In the genomic region with DNA sequence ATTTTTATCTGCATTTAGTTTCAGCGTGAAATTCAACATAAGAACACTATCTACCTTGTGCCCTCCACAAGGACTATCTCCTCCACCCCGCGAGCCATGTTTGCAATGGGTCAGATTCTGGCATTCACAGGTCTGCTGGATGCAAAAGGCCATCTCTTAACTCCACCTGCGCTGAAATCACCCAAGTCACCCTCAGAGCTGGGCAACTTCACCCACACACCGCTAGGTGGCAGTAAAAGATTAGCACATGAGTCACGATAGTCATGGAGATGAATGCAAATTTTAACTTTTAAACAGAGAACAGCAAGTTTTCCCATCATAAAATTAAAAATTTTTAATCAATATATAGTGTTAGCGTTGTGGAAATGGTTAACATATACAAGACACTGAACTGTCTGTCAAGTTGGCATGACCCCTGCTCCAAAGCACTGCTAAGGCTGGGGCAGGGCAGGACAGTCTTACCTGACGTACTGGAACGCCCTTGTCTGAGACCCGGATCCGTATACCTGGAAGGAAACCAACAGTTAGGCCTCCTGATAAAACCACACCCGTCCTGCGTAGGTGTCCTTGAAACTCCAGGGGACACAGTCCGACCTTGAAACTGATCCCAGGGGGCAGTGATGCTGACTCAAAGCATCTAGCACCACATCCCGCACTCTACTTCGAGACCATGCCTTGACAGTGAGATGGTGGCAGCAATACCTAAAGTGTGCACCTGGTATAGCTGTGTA, we compare ENCODE assay signal across 8 cellular contexts.
DNase-seq lines count a peak whose midpoint lies in the region; ATAC-seq and TF ChIP-seq lines count a peak whose summit lies in the region.

No MANE protein-coding gene starts in this region.

- no peak overlapping the region for H3K4me3 Mint-ChIP-seq in HFFc6
- no peak overlapping the region for H3K4me3 Mint-ChIP-seq in T-helper 2 cell treated with Interferon-gamma antibody and Interleukin-4, amounts not matched to agents 5 μg/mL and 100 μg/mL, for 36 hours

- no peaks in the 10 kb centered on the region for H3K9me3 Mint-ChIP-seq in HFFc6
- no peaks in the 10 kb centered on the region for H3K9me3 Mint-ChIP-seq in T-helper 2 cell treated with Interferon-gamma antibody and Interleukin-4, amounts not matched to agents 5 μg/mL and 100 μg/mL, for 36 hours

- H3K4me1 ChIP-seq in spleen = peaks cover 0 to 14% (median 0%) of the 10 kb centered on the region in 6 donors

- no peak for TF ChIP-seq POLR2A in spleen (IDR thresholded peaks at IDR 0.05)

- TF ChIP-seq CTCF in GM12801 (IDR thresholded peaks at IDR 0.05; ENCODE audit: extremely low read depth, insufficient read length) (peak; percentile 87), HFFc6 (IDR thresholded peaks at IDR 0.05) (peak; percentile 99), astrocyte of the spinal cord (IDR thresholded peaks at IDR 0.05; ENCODE audit: low read depth, low read length) (peak; percentile 96), spleen (IDR thresholded peaks at IDR 0.05 in 8 of 11, conservative IDR thresholded peaks at IDR 0.05 in 3 of 11) (peak; percentile 77 to 94 (median 91))

- no peaks in the 10 kb centered on the region for H3K9me3 ChIP-seq in spleen

- DNase-seq in HFFc6 = peak; percentile 59
- DNase-seq in NCI-H1105 (lab: John Stamatoyannopoulos, UW) = peak; percentile 26
- peak; percentile 52 for DNase-seq in T-helper 2 cell treated with Interferon-gamma antibody and Interleukin-4, amounts not matched to agents 5 μg/mL and 100 μg/mL, for 36 hours (ENCODE audit: low spot score)
- DNase-seq in astrocyte of the spinal cord (ENCODE audit: low read depth, low spot score) = peak; percentile 66
- DNase-seq in iPS DF 4.7 (ENCODE audit: extremely low read depth, low spot score) = peak; percentile 44
- DNase-seq in spleen = no peak

- 48 to 62% (median 56%) methylated on average over 14 to 16 of the region's 16 CpGs for WGBS in spleen, 5 donors

- H3K36me3 Mint-ChIP-seq in HFFc6 (ENCODE audit: low read depth) = no peaks in the 10 kb centered on the region
- peaks cover 25% of the 10 kb centered on the region for H3K36me3 Mint-ChIP-seq in T-helper 2 cell treated with Interferon-gamma antibody and Interleukin-4, amounts not matched to agents 5 μg/mL and 100 μg/mL, for 36 hours (ENCODE audit: low read depth)

- intact Hi-C loops in spleen (cut with DNase I; ENCODE audit: low total_unique reads) = loop anchor here (5.0 to 10.0 kb wide), 2 partner anchors 438 to 480 kb away; no protein-coding TSS in a partner anchor

- no peak overlapping the region for H3K27ac Mint-ChIP-seq in HFFc6
- H3K27ac Mint-ChIP-seq in T-helper 2 cell treated with Interferon-gamma antibody and Interleukin-4, amounts not matched to agents 5 μg/mL and 100 μg/mL, for 36 hours = no peak overlapping the region

- H3K27me3 Mint-ChIP-seq in HFFc6 (ENCODE audit: insufficient read depth) = no peaks in the 10 kb centered on the region; the same call in 1 of the 2 replicates
- H3K27me3 Mint-ChIP-seq in T-helper 2 cell treated with Interferon-gamma antibody and Interleukin-4, amounts not matched to agents 5 μg/mL and 100 μg/mL, for 36 hours (ENCODE audit: low read depth) = no peaks in the 10 kb centered on the region

- H3K36me3 ChIP-seq in spleen = peaks cover 0 to 88% (median 15%) of the 10 kb centered on the region in 6 donors

- H3K4me3 ChIP-seq in astrocyte of the spinal cord (ENCODE audit: low read depth, low read length) = no peak overlapping the region
- H3K4me3 ChIP-seq in spleen = no peak overlapping the region

- in situ Hi-C loops in astrocyte of the spinal cord (cut with HindIII; ENCODE audit: low sequenced_read_pairs) = no loop called here

- no peaks in the 10 kb centered on the region for H3K4me1 Mint-ChIP-seq in HFFc6 (ENCODE audit: low read depth)
- peaks cover 5% of the 10 kb centered on the region for H3K4me1 Mint-ChIP-seq in T-helper 2 cell treated with Interferon-gamma antibody and Interleukin-4, amounts not matched to agents 5 μg/mL and 100 μg/mL, for 36 hours (ENCODE audit: low read depth)

- ATAC-seq in HG03097 (IDR thresholded peaks at IDR 0.05; ENCODE audit: low FRiP score, unreplicated experiment) = no peak

- H3K27me3 ChIP-seq in spleen (replicated peaks in 1 of 7) = no peaks in the 10 kb centered on the region

- no peak overlapping the region for H3K27ac ChIP-seq in spleen
